23 cellular contexts compared by ENCODE assay signal in genomic region chr4:145770124-145770523, GRCh38.
"Had no signal": no experiment of that assay in that cellular context is flagged by ENCODE, and none has a peak within 500 bp of the region (broad histone marks: within the 10 kb centered on the region; RNA-seq: fewer than 3 reads in every experiment).

No MANE protein-coding gene starts in this region.

- ATAC-seq: Panc1, PC-3, SK-N-SH treated with all-trans-retinoic acid at 6 μM for 48 hours had no signal

- H3K27me3 ChIP-seq: MG63 had no signal

- H3K36me3 ChIP-seq: MG63 had no signal

- H3K9me3 ChIP-seq: MG63 had no signal

- H3K4me3 ChIP-seq: MG63 had no signal

- DNase-seq: Karpas-422; KG1; MG63; NCI-H1092; NCI-H1105 treated with DMSO at 0.1 percent for 48 hours; NCI-H1417 treated with DMSO at 0.1 percent for 48 hours; NCI-H146; NCI-H187; NCI-H2029; NCI-H2081 treated with DMSO at 0.1 percent for 48 hours; NCI-H2171; NCI-H226; NCI-H446; NCI-H510A; NCI-H524 treated with DMSO at 0.1 percent for 48 hours; NCI-H69; NCI-H774; NK-92 treated with Interleukin-12 subunit alpha and Interleukin-12 subunit beta, amount 100 ng/mL, for 24 hours; PC-3; SHP77 had no signal

- H3K27ac ChIP-seq: RWPE1 had no signal
